In the genomic region with DNA sequence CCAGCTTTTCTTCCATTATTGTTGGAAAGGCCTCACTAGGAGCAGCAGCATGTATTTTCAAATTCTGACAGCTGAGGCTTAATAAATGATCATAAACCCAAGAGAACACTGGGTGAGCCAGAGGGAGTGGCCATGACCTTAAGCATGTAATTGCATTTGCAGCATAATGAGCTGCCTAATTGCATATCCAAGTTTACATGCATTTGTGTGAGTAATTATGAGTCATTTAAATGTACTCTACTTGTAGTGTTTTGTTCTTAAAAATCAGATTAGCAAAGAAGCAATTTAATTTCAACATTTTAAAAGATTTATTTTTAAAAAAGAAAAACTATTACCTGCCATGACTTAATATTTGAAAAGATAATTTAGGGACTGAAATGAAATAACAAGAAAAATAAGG, we compare ENCODE assay signal across 17 cellular contexts.
DNase-seq lines count a peak whose midpoint lies in the region; TF ChIP-seq lines count a peak whose summit lies in the region.
"Had no signal": no experiment of that assay in that cellular context is flagged by ENCODE, and none has a peak within 500 bp of the region (broad histone marks: within the 10 kb centered on the region; RNA-seq: fewer than 3 reads in every experiment).

No MANE protein-coding gene starts in this region.

- H3K4me2 ChIP-seq in GM23248 (ENCODE audit: unreplicated experiment), result peak overlapping the region; percentile 25
- no peak overlapping the region for H3K4me2 ChIP-seq in SK-N-SH
- no peak overlapping the region for H3K4me2 ChIP-seq in PC-9

- CTCF ChIA-PET in SK-N-SH (lab: Yijun Ruan, JAX) (interaction anchor here (1.1 to 1.9 kb wide), 3 partner anchors 15 to 542 kb away, joined by 3 to 8 read pairs (median 4); no protein-coding TSS in a partner anchor), PC-9 (lab: Charles Lee) (no interaction called here)

- H3K4me1 ChIP-seq in GM23248 (ENCODE audit: insufficient read depth) (peaks cover 13% of the 10 kb centered on the region), SK-N-SH (ENCODE audit: control insufficient read depth in 1 of 2, insufficient read depth in 2 of 2, low read depth in 1 of 2, low read length in 1 of 2) (peaks cover 9 to 12% of the 10 kb centered on the region in 2 experiments; a peak in 3 of 4 replicates), PC-9 (replicated peaks; ENCODE audit: insufficient read depth) (no peaks in the 10 kb centered on the region)

- H3K79me2 ChIP-seq in GM23248 (ENCODE audit: insufficient read depth) (no peaks in the 10 kb centered on the region), SK-N-SH (ENCODE audit: insufficient read depth) (peaks cover 3% of the 10 kb centered on the region; the same call in 1 of the 2 replicates), PC-9 (ENCODE audit: low read depth) (no peaks in the 10 kb centered on the region)

- H3K9ac ChIP-seq in GM23248, result no peak overlapping the region
- no peak overlapping the region for H3K9ac ChIP-seq in SK-N-SH

- no peaks in the 10 kb centered on the region for H3K36me3 ChIP-seq in GM23248 (ENCODE audit: low read depth)
- peaks cover 11 to 17% of the 10 kb centered on the region in 2 experiments for H3K36me3 ChIP-seq in SK-N-SH (replicated peaks in 1 of 2; ENCODE audit: control insufficient read depth in 1 of 2, insufficient read depth in 2 of 2, low read length in 1 of 2)
- H3K36me3 ChIP-seq in PC-9 (ENCODE audit: low read depth), result no peaks in the 10 kb centered on the region

- POLR2A ChIA-PET in SK-N-SH (lab: Yijun Ruan, JAX) (no interaction called here), PC-9 (lab: Charles Lee; ENCODE audit: unreplicated experiment) (interaction anchor here (0.5 kb wide), 1 partner anchor 17 kb away, joined by 4 read pairs; no protein-coding TSS in a partner anchor)

- H3F3A ChIP-seq in GM23248 (ENCODE audit: insufficient read depth) (peaks cover 4% of the 10 kb centered on the region; the same call in 1 of the 2 replicates), SK-N-SH (replicated peaks; ENCODE audit: insufficient read depth) (no peaks in the 10 kb centered on the region), PC-9 (ENCODE audit: insufficient read depth, low read depth) (peaks cover 8% of the 10 kb centered on the region; the same call in 1 of the 2 replicates)

- no peak overlapping the region for H3K4me3 ChIP-seq in AG10803 (ENCODE audit: low read length)
- H3K4me3 ChIP-seq in GM23248, result no peak overlapping the region
- no peak overlapping the region for H3K4me3 ChIP-seq in SK-N-SH (ENCODE audit: low read depth in 2 of 2, low read length in 1 of 2)
- no peak overlapping the region for H3K4me3 ChIP-seq in fibroblast of villous mesenchyme (ENCODE audit: low read depth, low read length)
- H3K4me3 ChIP-seq in PC-9, result no peak overlapping the region
- H3K4me3 ChIP-seq: skin epidermis had no signal

- H3K27me3 ChIP-seq in GM23248 (replicated peaks; ENCODE audit: insufficient read depth) (no peaks in the 10 kb centered on the region), SK-N-SH (ENCODE audit: insufficient read depth) (no peaks in the 10 kb centered on the region), PC-9 (ENCODE audit: insufficient read depth, low read depth) (no peaks in the 10 kb centered on the region)

- no TSS peak for BruUV-seq in PC-9 (replicated peaks; lab: Mats Ljungman, UMichigan)

- H4K20me1 ChIP-seq in GM23248 (ENCODE audit: insufficient read depth) (no peaks in the 10 kb centered on the region), SK-N-SH (ENCODE audit: insufficient read depth) (no peaks in the 10 kb centered on the region), PC-9 (ENCODE audit: insufficient read depth) (no peaks in the 10 kb centered on the region)

- in situ Hi-C loops in GM23248 (cut with MboI), result no loop called here

- peak; percentile 6 for DNase-seq in AG10803 (ENCODE audit: low read depth)
- peak; percentile 48 for DNase-seq in GM23248
- no peak for DNase-seq in SK-N-SH
- DNase-seq in fibroblast of villous mesenchyme (ENCODE audit: low read depth), result peak; percentile 62
- DNase-seq in dedifferentiated amniotic fluid mesenchymal stem cell (ENCODE audit: extremely low spot score), result no peak
- DNase-seq in stimulated activated CD4-positive, alpha-beta T cell treated with anti-CD3 and anti-CD28 coated beads, Interleukin-4, amount 100 ng/mL, for 24 hours, result no peak
- DNase-seq in PC-9, result no peak
- DNase-seq in NCI-H524 treated with DMSO at 0.1 percent for 48 hours (lab: John Stamatoyannopoulos, UW), result no peak
- DNase-seq: activated CD4-positive, alpha-beta T cell treated with anti-CD3 and anti-CD28 coated beads, Interleukin-2, amount 10 ng/mL, durations not matched to agents 24 days and 14 days; activated T-cell treated with anti-CD3 and anti-CD28 coated beads for 4 hours; kidney; NCI-H2029 treated with DMSO at 0.1 percent for 48 hours; NCI-H526; Right ventricle myocardium superior; stimulated activated naive CD8-positive, alpha-beta T cell treated with anti-CD3 and anti-CD28 coated beads, Interleukin-15, Interleukin-2, amounts not matched to agents 100 U/mL and 50 U/mL, for 24 hours had no signal

- H3K27ac ChIP-seq in GM23248, result no peak overlapping the region
- H3K27ac ChIP-seq in SK-N-SH (ENCODE audit: low read depth in 2 of 2, low read length in 1 of 2), result 0 out of 4 replicates have a peak overlapping the region, but pooled peaks of 1 of the 2 experiments have one; percentile 23
- no peak overlapping the region for H3K27ac ChIP-seq in PC-9
- H3K27ac ChIP-seq: HL-60, skin epidermis had no signal

- intact Hi-C loops in PC-9 (cut with micrococcal nuclease; ENCODE audit: unreplicated experiment), result no loop called here

- TF ChIP-seq CTCF in AG10803 (conservative IDR thresholded peaks at IDR 0.05; ENCODE audit: low read length) (no peak), SK-N-SH (IDR thresholded peaks at IDR 0.05) (no peak), fibroblast of villous mesenchyme (IDR thresholded peaks at IDR 0.05; ENCODE audit: insufficient read depth, low read depth, low read length) (no peak), PC-9 (conservative IDR thresholded peaks at IDR 0.05) (no peak)

- H3K9me2 ChIP-seq in GM23248 (ENCODE audit: insufficient read depth), result no peaks in the 10 kb centered on the region
- H3K9me2 ChIP-seq in SK-N-SH, result no peaks in the 10 kb centered on the region
- H3K9me2 ChIP-seq in PC-9 (ENCODE audit: insufficient read depth), result no peaks in the 10 kb centered on the region

- no peak for TF ChIP-seq RAD21 in SK-N-SH (IDR thresholded peaks at IDR 0.05; ENCODE audit: low read length)

- H3K9me3 ChIP-seq in GM23248 (ENCODE audit: low read depth), result no peaks in the 10 kb centered on the region
- H3K9me3 ChIP-seq in SK-N-SH, result no peaks in the 10 kb centered on the region
- no peaks in the 10 kb centered on the region for H3K9me3 ChIP-seq in PC-9 (ENCODE audit: insufficient read depth, low read depth)

- TF ChIP-seq EP300 in SK-N-SH (IDR thresholded peaks at IDR 0.05; ENCODE audit: borderline replicate concordance in 1 of 2, low read depth in 1 of 2, low read length in 1 of 2), result no peak

- H2AFZ ChIP-seq in GM23248 (no peak overlapping the region), SK-N-SH (ENCODE audit: low read depth) (no peak overlapping the region), PC-9 (no peak overlapping the region)

TF ChIP-seq in SK-N-SH, 30 proteins besides CTCF, POLR2A, EP300 and RAD21:
- TF ChIP-seq FOSL2 (IDR thresholded peaks at IDR 0.05; ENCODE audit: borderline replicate concordance, low read depth) (peak; percentile 18; the same call in 1 of the 2 replicates), JUND (IDR thresholded peaks at IDR 0.05) (0 out of 2 replicates have a peak, but pooled peaks have one; percentile 8), GABPA (IDR thresholded peaks at IDR 0.05; ENCODE audit: low read depth) (no peak), MXI1 (IDR thresholded peaks at IDR 0.05; ENCODE audit: low read depth, low read length) (no peak), ELF1 (IDR thresholded peaks at IDR 0.05) (no peak), FOXM1 (IDR thresholded peaks at IDR 0.05; ENCODE audit: low read depth) (no peak), EZH2phosphoT487 (IDR thresholded peaks at IDR 0.05; ENCODE audit: borderline replicate concordance, low read depth) (no peak)
- TF ChIP-seq, protein P1, sequence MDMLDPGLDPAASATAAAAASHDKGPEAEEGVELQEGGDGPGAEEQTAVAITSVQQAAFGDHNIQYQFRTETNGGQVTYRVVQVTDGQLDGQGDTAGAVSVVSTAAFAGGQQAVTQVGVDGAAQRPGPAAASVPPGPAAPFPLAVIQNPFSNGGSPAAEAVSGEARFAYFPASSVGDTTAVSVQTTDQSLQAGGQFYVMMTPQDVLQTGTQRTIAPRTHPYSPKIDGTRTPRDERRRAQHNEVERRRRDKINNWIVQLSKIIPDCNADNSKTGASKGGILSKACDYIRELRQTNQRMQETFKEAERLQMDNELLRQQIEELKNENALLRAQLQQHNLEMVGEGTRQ (IDR thresholded peaks at IDR 0.05; ENCODE audit: borderline replicate concordance, low read depth, low read length), result no peak

Comparison
In these comparisons a context has a peak if more than half of its experiments do, and no peak if none do; other contexts are left out.
1. DNase-seq: peak in AG10803 (single experiment), GM23248 (single experiment) and fibroblast of villous mesenchyme (single experiment); none in SK-N-SH (single experiment), dedifferentiated amniotic fluid mesenchymal stem cell (single experiment), stimulated activated CD4-positive, alpha-beta T cell treated with anti-CD3 and anti-CD28 coated beads, Interleukin-4, amount 100 ng/mL, for 24 hours (single experiment), PC-9 (0 of 2) and NCI-H524 treated with DMSO at 0.1 percent for 48 hours (single experiment).